12 cellular contexts compared by ENCODE assay signal in genomic region chr15:66744610-66745279, GRCh38. TPM values are rescaled to one million over a fixed set of nuclear protein-coding genes. Genes with fewer than 3 reads are reported as not detected.
DNase-seq lines count a peak whose midpoint lies in the region; ATAC-seq and TF ChIP-seq lines count a peak whose summit lies in the region.
"Had no signal": no experiment of that assay in that cellular context is flagged by ENCODE, and none has a peak within 500 bp of the region (broad histone marks: within the 10 kb centered on the region; RNA-seq: fewer than 3 reads in every experiment).

No MANE protein-coding gene starts in this region.

- 72 to 79% methylated on average over 4 of the region's 4 CpGs for WGBS in sigmoid colon, 2 donors

- peaks cover 61% of the 10 kb centered on the region for H3K79me2 ChIP-seq in PC-3 (ENCODE audit: low read length)

- ATAC-seq in PC-3 (no peak), GM18511 (IDR thresholded peaks at IDR 0.05; ENCODE audit: unreplicated experiment) (no peak), HG03460 (IDR thresholded peaks at IDR 0.05; ENCODE audit: unreplicated experiment) (no peak)
- ATAC-seq: T-cell had no signal

- H3F3A ChIP-seq in PC-3 (ENCODE audit: low read length, unreplicated experiment), result peaks cover 12% of the 10 kb centered on the region

- no peak for DNase-seq in BE2C
- no peak for DNase-seq in PC-3
- no peak for DNase-seq in foreskin fibroblast
- DNase-seq in sigmoid colon, result peak; percentile 32
- DNase-seq in mucosa of gallbladder (ENCODE audit: low spot score), result no peak
- DNase-seq in activated T-cell treated with anti-CD3 and anti-CD28 coated beads, Interleukin-2, amount 50 U/mL, for 1 hour, result no peak
- DNase-seq: activated CD4-positive, alpha-beta T cell treated with anti-CD3 and anti-CD28 coated beads, Interleukin-2, amount 50 U/mL, for 1 hour; activated effector memory CD4-positive, alpha-beta T cell treated with anti-CD3 and anti-CD28 coated beads, Interleukin-2, amount 50 U/mL, for 16 hours; NCI-H187 treated with DMSO at 0.1 percent for 48 hours; T-cell had no signal

- no peaks in the 10 kb centered on the region for H3K9me2 ChIP-seq in PC-3 (replicated peaks; ENCODE audit: low read length)

- H3K36me3 ChIP-seq in BE2C (peaks cover 31% of the 10 kb centered on the region), PC-3 (ENCODE audit: low read depth, low read length) (no peaks in the 10 kb centered on the region), sigmoid colon (no peaks in the 10 kb centered on the region)

- H3K4me1 ChIP-seq in BE2C (peaks cover 3% of the 10 kb centered on the region; the same call in 1 of the 2 replicates), PC-3 (ENCODE audit: insufficient read depth, low read length) (peaks cover 70% of the 10 kb centered on the region), sigmoid colon (peaks cover 0 to 31% (median 27%) of the 10 kb centered on the region in 4 donors)

- POLR2A ChIA-PET in PC-3 (lab: Charles Lee; ENCODE audit: unreplicated experiment), result no interaction called here

- H2AFZ ChIP-seq in PC-3 (ENCODE audit: low read length), result no peak overlapping the region

- no TSS peak for BruUV-seq in PC-3 (replicated peaks; lab: Mats Ljungman, UMichigan)

- TF ChIP-seq CTCF in BE2C (IDR thresholded peaks at IDR 0.05; ENCODE audit: low read depth, low read length), result peak; percentile 9; the same call in 1 of the 2 replicates
- no peak for TF ChIP-seq CTCF in PC-3 (conservative IDR thresholded peaks at IDR 0.05; ENCODE audit: low read depth, low read length)
- peak; percentile 4 for TF ChIP-seq CTCF in foreskin fibroblast (IDR thresholded peaks at IDR 0.05; ENCODE audit: low read depth, low read length)
- no peak for TF ChIP-seq CTCF in sigmoid colon (IDR thresholded peaks at IDR 0.05)

- intact Hi-C loops in PC-3 (cut with micrococcal nuclease) (loop anchor here (2.0 kb wide), 1 partner anchor 40 kb away; no protein-coding TSS in a partner anchor), sigmoid colon (cut with DNase I) (no loop called here)

- no peak for TF ChIP-seq EP300 in sigmoid colon (IDR thresholded peaks at IDR 0.05)

- peak overlapping the region; percentile 31 for H3K4me2 ChIP-seq in PC-3 (ENCODE audit: low read length)

- H3K9me3 ChIP-seq in BE2C (no peaks in the 10 kb centered on the region), PC-3 (ENCODE audit: low read length) (no peaks in the 10 kb centered on the region), sigmoid colon (no peaks in the 10 kb centered on the region)

- CTCF ChIA-PET in PC-3 (lab: Charles Lee), result no interaction called here

- H3K9ac ChIP-seq in PC-3 (ENCODE audit: low read length), result peak overlapping the region; percentile 28; the same call in 1 of the 2 replicates

- H4K20me1 ChIP-seq in PC-3 (ENCODE audit: low read length), result no peaks in the 10 kb centered on the region

- H3K27ac ChIP-seq in PC-3 (ENCODE audit: low read length) (peak overlapping the region; percentile 85), sigmoid colon (no peak overlapping the region)

- no peak overlapping the region for H3K4me3 ChIP-seq in BE2C (ENCODE audit: low read depth, low read length)
- H3K4me3 ChIP-seq in PC-3 (ENCODE audit: low read length), result no peak overlapping the region
- H3K4me3 ChIP-seq in foreskin fibroblast (ENCODE audit: low read depth in 1 of 2, low read length in 2 of 2), result no peak overlapping the region
- H3K4me3 ChIP-seq in sigmoid colon, result no peak overlapping the region

- no peak for TF ChIP-seq POLR2A in sigmoid colon (IDR thresholded peaks at IDR 0.05)

- H3K27me3 ChIP-seq in BE2C, result no peaks in the 10 kb centered on the region
- no peaks in the 10 kb centered on the region for H3K27me3 ChIP-seq in PC-3 (ENCODE audit: low read length)
- H3K27me3 ChIP-seq in sigmoid colon, result no peaks in the 10 kb centered on the region

RNA-seq across cellular contexts. Expression of gene SMAD6, which starts 42.7 kb away (rescaled TPM):
- 52.5 TPM for polyA plus RNA-seq in BE2C (2012; ENCODE audit: insufficient read depth, insufficient read length, low read depth)
- 19.9 and 21.8 TPM in 2 replicates for total RNA-seq in PC-3 (2014; rRNA removed)
- total RNA-seq in sigmoid colon, result 1 to 10 TPM; 4.8 to 8.0 (median 5.8) TPM
- polyA plus RNA-seq in sigmoid colon, result 1 to 10 TPM; 1.8 to 9.2 (median 1.8) TPM
- 50.5 TPM for total RNA-seq in mucosa of gallbladder

Comparison
In these comparisons a context has a peak if more than half of its experiments do, and no peak if none do; other contexts are left out.
1. CTCF ChIP-seq: peak in BE2C (single experiment) and foreskin fibroblast (single experiment); none in PC-3 (single experiment) and sigmoid colon (0 of 4).